In genomic region chr22:19987394-19988306, GRCh38 we compare ENCODE assay signal across 3 cellular contexts.
TF ChIP-seq lines count a peak whose summit lies in the region.

No MANE protein-coding gene starts in this region.

TF ChIP-seq in A549, 52 proteins besides CTCF, POLR2A, EP300 and RAD21:
- TF ChIP-seq ESRRA (IDR thresholded peaks at IDR 0.05; ENCODE audit: borderline replicate concordance, low read length) (no peak), CBX2 (IDR thresholded peaks at IDR 0.05; ENCODE audit: borderline replicate concordance, low read depth) (no peak), POLR2AphosphoS2 (conservative IDR thresholded peaks at IDR 0.05; ENCODE audit: low read length) (no peak)

TF ChIP-seq in HEK293, 187 proteins besides CTCF, POLR2A, EP300 and RAD21:
- TF ChIP-seq ZNF670 (tag by site-specific recombination; IDR thresholded peaks at IDR 0.05; ENCODE audit: low read depth) (no peak), PATZ1 (tag by site-specific recombination; IDR thresholded peaks at IDR 0.05) (peak; percentile 7; the same call in 1 of the 2 replicates), KLF17 (tag by site-specific recombination; IDR thresholded peaks at IDR 0.05) (0 out of 2 replicates have a peak, but pooled peaks have one; percentile 31), ZNF221 (tag by site-specific recombination; IDR thresholded peaks at IDR 0.05; ENCODE audit: borderline replicate concordance) (no peak), PRDM10 (tag by site-specific recombination; IDR thresholded peaks at IDR 0.05) (peak; percentile 38; the same call in 1 of the 2 replicates), SP2 (tag by site-specific recombination; IDR thresholded peaks at IDR 0.05) (peak; percentile 30; the same call in 1 of the 2 replicates), ZNF398 (tag by site-specific recombination; IDR thresholded peaks at IDR 0.05) (peak; percentile 76)

TF ChIP-seq in H1, 55 proteins besides CTCF, POLR2A, EP300 and RAD21:
- peak; percentile 36; the same call in 1 of the 2 replicates for TF ChIP-seq MAX (IDR thresholded peaks at IDR 0.05)
- no peak for TF ChIP-seq CHD2 (IDR thresholded peaks at IDR 0.05; ENCODE audit: low read length)
- no peak for TF ChIP-seq RFX5 (IDR thresholded peaks at IDR 0.05; ENCODE audit: borderline replicate concordance, low read depth, low read length)
- peak; percentile 6 for TF ChIP-seq ASH2L (IDR thresholded peaks at IDR 0.05; ENCODE audit: low read length)
- peak; percentile 74 for TF ChIP-seq E2F6 (IDR thresholded peaks at IDR 0.05)
- no peak for TF ChIP-seq RNF2 (IDR thresholded peaks at IDR 0.05; ENCODE audit: borderline replicate concordance, low read depth, low read length, missing control alignments, poor library complexity, severe bottlenecking)
- no peak for TF ChIP-seq SP2 (IDR thresholded peaks at IDR 0.05; ENCODE audit: low read length)
- no peak for TF ChIP-seq ZNF274 (IDR thresholded peaks at IDR 0.05; ENCODE audit: borderline replicate concordance, extremely low read depth, low read length)
- no peak for TF ChIP-seq KDM4A (IDR thresholded peaks at IDR 0.05; ENCODE audit: low read depth, low read length, severe bottlenecking)
- TF ChIP-seq ATF3 (IDR thresholded peaks at IDR 0.05; ENCODE audit: insufficient read depth, low read depth, low read length): no peak
- TF ChIP-seq JUN (IDR thresholded peaks at IDR 0.05; ENCODE audit: low read depth, low read length): no peak
- no peak for TF ChIP-seq CHD1 (IDR thresholded peaks at IDR 0.05; ENCODE audit: low read depth, low read length)
- TF ChIP-seq ATF2 (IDR thresholded peaks at IDR 0.05; ENCODE audit: low read length): no peak
- TF ChIP-seq BCL11A (IDR thresholded peaks at IDR 0.05; ENCODE audit: low read depth in 2 of 2, low read length in 2 of 2): no peak
